ENCODE assay signal across 21 cellular contexts in the genomic region with DNA sequence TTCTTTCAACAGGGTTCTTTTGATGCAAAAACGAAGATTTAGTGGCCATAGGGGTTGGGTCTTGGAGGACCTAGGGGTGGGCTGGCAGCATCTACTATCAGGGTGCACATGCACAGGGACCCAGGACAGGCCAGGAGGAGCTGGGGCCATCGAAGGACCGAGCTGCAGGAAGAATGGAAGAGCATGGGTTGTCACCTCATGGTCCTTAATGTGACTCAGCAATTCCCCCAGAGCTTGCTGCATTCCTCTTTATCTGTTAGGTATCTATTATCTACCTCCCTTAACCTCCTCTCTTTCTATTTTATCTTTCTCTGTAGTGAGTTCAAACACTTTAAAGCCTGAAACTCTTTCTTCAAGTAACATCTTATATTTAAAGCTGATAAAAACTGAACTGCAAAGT.
DNase-seq lines count a peak whose midpoint lies in the region; ATAC-seq, FAIRE-seq and TF ChIP-seq lines count a peak whose summit lies in the region.
"Had no signal": no experiment of that assay in that cellular context is flagged by ENCODE, and none has a peak within 500 bp of the region (broad histone marks: within the 10 kb centered on the region; RNA-seq: fewer than 3 reads in every experiment).

No MANE protein-coding gene starts in this region.

- no peak overlapping the region for H3K18ac ChIP-seq in mesendoderm (ENCODE audit: low read length)

- H3K56ac ChIP-seq in mesendoderm (ENCODE audit: low read length): no peak overlapping the region

- TF ChIP-seq RAD21 in HepG2 (CRISPR knock-in tag; IDR thresholded peaks at IDR 0.05) (no peak), K562 (CRISPR knock-in tag; conservative IDR thresholded peaks at IDR 0.05 in 1 of 2, IDR thresholded peaks at IDR 0.05 in 1 of 2) (no peak)

- H3K4me2 ChIP-seq in HepG2 (ENCODE audit: low read depth, low read length): no peak overlapping the region
- no peak overlapping the region for H3K4me2 ChIP-seq in K562 (ENCODE audit: insufficient read depth, low read length)
- no peak overlapping the region for H3K4me2 ChIP-seq in mesendoderm (ENCODE audit: low read length)
- H3K4me2 ChIP-seq: A549; BLaER1 treated with 17β-estradiol and CSF1 and Interleukin-3, amounts not matched to agents 10 nM and 100 nM had no signal

- H2BK120ac ChIP-seq in mesendoderm (ENCODE audit: low read depth, low read length): no peak overlapping the region

- no peaks in the 10 kb centered on the region for H3K79me1 ChIP-seq in mesendoderm (ENCODE audit: low read length)

- WGBS in HepG2 (ENCODE audit: low lambda C conversion rate): 83% methylated on average over 3 of the region's 3 CpGs
- 56% methylated on average over 1 of the region's 3 CpGs for WGBS in right lobe of liver (ENCODE audit: insufficient coverage, low coverage, low lambda C conversion rate, missing lambda C conversion rate)
- WGBS in K562 (ENCODE audit: insufficient coverage, low coverage, missing lambda C conversion rate): 14% methylated on average over 3 of the region's 3 CpGs
- no CpG with 5 or more reads among the region's 3 CpGs for WGBS in mesendoderm (ENCODE audit: extremely low coverage, insufficient coverage, low lambda C conversion rate)

- peaks cover 0 to 4% of the 10 kb centered on the region in 2 experiments; a peak in 1 of 5 replicates for H3K36me3 ChIP-seq in HepG2 (replicated peaks in 1 of 2; ENCODE audit: control insufficient read depth in 1 of 2, insufficient read depth in 2 of 2, low read length in 2 of 2)
- no peaks in the 10 kb centered on the region for H3K36me3 ChIP-seq in right lobe of liver
- H3K36me3 ChIP-seq in K562 (ENCODE audit: control insufficient read depth, insufficient read depth, low read length): peaks cover 67% of the 10 kb centered on the region; the same call in 2 of the 3 replicates
- H3K36me3 ChIP-seq in mesendoderm (ENCODE audit: control insufficient read depth, insufficient read depth, low read length): no peaks in the 10 kb centered on the region
- H3K36me3 ChIP-seq: BLaER1 treated with 17β-estradiol and CSF1 and Interleukin-3, amounts not matched to agents 10 nM and 100 nM had no signal

- no peak overlapping the region for H3K4ac ChIP-seq in mesendoderm (ENCODE audit: low read depth, low read length)

- no peak overlapping the region for H2BK15ac ChIP-seq in mesendoderm (replicated peaks; ENCODE audit: low read depth)

- H2BK5ac ChIP-seq in mesendoderm (ENCODE audit: low read length): no peak overlapping the region

- no peak for TF ChIP-seq CTCF in HepG2 (CRISPR knock-in tag; IDR thresholded peaks at IDR 0.05)
- TF ChIP-seq CTCF in right lobe of liver (IDR thresholded peaks at IDR 0.05): no peak
- no peak for TF ChIP-seq CTCF in RWPE1 (conservative IDR thresholded peaks at IDR 0.05; ENCODE audit: low read depth)
- no peak for TF ChIP-seq CTCF in K562 (IDR thresholded peaks at IDR 0.05 in 2 of 3, conservative IDR thresholded peaks at IDR 0.05 in 1 of 3; ENCODE audit: insufficient read depth in 2 of 3, low read depth in 1 of 3, low read length in 3 of 3)

- no peak overlapping the region for H4K8ac ChIP-seq in mesendoderm (ENCODE audit: low read depth, low read length)

- FAIRE-seq in HepG2 (lab: Jason Lieb, UNC): no peak
- peak; percentile 64 for FAIRE-seq in K562 (lab: Jason Lieb, UNC)
- FAIRE-seq: A549, G401.6, GM12891, GM18507 had no signal

- ATAC-seq in HepG2 (no peak), right lobe of liver (no peak), K562 (peak; percentile 77), GM18505 (IDR thresholded peaks at IDR 0.05; ENCODE audit: unreplicated experiment) (no peak), GM19467 (IDR thresholded peaks at IDR 0.05; ENCODE audit: unreplicated experiment) (no peak)
- ATAC-seq: A549; CD8-positive, alpha-beta T cell had no signal

- H4K5ac ChIP-seq in mesendoderm (ENCODE audit: low read length): no peak overlapping the region

- in situ Hi-C loops in HepG2 (cut with HindIII; ENCODE audit: extremely low pct_ligation_motif_present, low pct_unique_long_range_greater_than_20kb): no loop called here
- in situ Hi-C loops in K562 (cut with MboI): no loop called here

- no peak overlapping the region for H3K4me3 ChIP-seq in HepG2 (replicated peaks in 1 of 3; ENCODE audit: insufficient read depth in 1 of 3, low read depth in 2 of 3, low read length in 3 of 3)
- H3K4me3 ChIP-seq in right lobe of liver: no peak overlapping the region
- H3K4me3 ChIP-seq in K562: no peak overlapping the region
- H3K4me3 ChIP-seq in mesendoderm (ENCODE audit: low read length): no peak overlapping the region
- H3K4me3 ChIP-seq: A549; BLaER1 treated with 17β-estradiol and CSF1 and Interleukin-3, amounts not matched to agents 10 nM and 100 nM had no signal

- H3K9ac ChIP-seq in HepG2 (ENCODE audit: insufficient read depth, low read depth, low read length) (no peak overlapping the region), K562 (ENCODE audit: insufficient read depth in 1 of 2, low read depth in 2 of 2, low read length in 2 of 2) (no peak overlapping the region; a peak in 1 of 4 replicates), mesendoderm (ENCODE audit: low read length) (no peak overlapping the region)
- H3K9ac ChIP-seq: BLaER1 treated with 17β-estradiol and CSF1 and Interleukin-3, amounts not matched to agents 10 nM and 100 nM had no signal

- no peak for DNase-seq in HepG2 (ENCODE audit: low spot score)
- DNase-seq in right lobe of liver: no peak
- no peak for DNase-seq in RWPE1 (ENCODE audit: low spot score)
- peak in 2 of 4 experiments; percentile 34 to 52 for DNase-seq in K562 (ENCODE audit: extremely low read depth in 1 of 4, low spot score in 3 of 4)
- DNase-seq in mesendoderm: peak; percentile 43
- DNase-seq in posterior vena cava (ENCODE audit: low spot score): no peak
- DNase-seq: AML-193; CD4-positive, alpha-beta T cell; CD8-positive, alpha-beta T cell; DMS 273 treated with DMSO at 0.1 percent for 48 hours; DMS79 treated with DMSO at 0.1 percent for 48 hours; GF-D8 had no signal

- H3K27me3 ChIP-seq in HepG2 (ENCODE audit: control insufficient read depth in 1 of 2, insufficient read depth in 2 of 2, low read length in 2 of 2) (no peaks in the 10 kb centered on the region), right lobe of liver (no peaks in the 10 kb centered on the region), K562 (ENCODE audit: control insufficient read depth in 2 of 2, insufficient read depth in 2 of 2, low read length in 2 of 2) (no peaks in the 10 kb centered on the region), mesendoderm (ENCODE audit: insufficient read depth, low read length, poor library complexity) (no peaks in the 10 kb centered on the region)
- H3K27me3 ChIP-seq: BLaER1 treated with 17β-estradiol and CSF1 and Interleukin-3, amounts not matched to agents 10 nM and 100 nM had no signal

- H2AFZ ChIP-seq in HepG2 (ENCODE audit: low read length) (no peak overlapping the region), K562 (ENCODE audit: low read depth, low read length) (no peak overlapping the region; the same call in 1 of the 2 replicates)

- H3K9me1 ChIP-seq in K562 (ENCODE audit: control insufficient read depth, insufficient read depth, low read length): no peaks in the 10 kb centered on the region

- H3K9me3 ChIP-seq in HepG2 (ENCODE audit: low read length): no peaks in the 10 kb centered on the region
- H3K9me3 ChIP-seq in right lobe of liver: no peaks in the 10 kb centered on the region
- H3K9me3 ChIP-seq in K562 (replicated peaks; ENCODE audit: control insufficient read depth, insufficient read depth, low read depth, low read length): no peaks in the 10 kb centered on the region
- H3K9me3 ChIP-seq: A549; BLaER1 treated with 17β-estradiol and CSF1 and Interleukin-3, amounts not matched to agents 10 nM and 100 nM had no signal

- H2AK5ac ChIP-seq in mesendoderm (ENCODE audit: low read length): no peak overlapping the region

- no TSS peak for BruUV-seq in HepG2 (replicated peaks; lab: Mats Ljungman, UMichigan)
- no TSS peak for BruUV-seq in K562 (replicated peaks; lab: Mats Ljungman, UMichigan)

- TF ChIP-seq EP300 in HepG2 (IDR thresholded peaks at IDR 0.05; ENCODE audit: low read depth in 2 of 2, low read length in 2 of 2) (no peak), HepG2 (CRISPR knock-in tag; IDR thresholded peaks at IDR 0.05; ENCODE audit: borderline replicate concordance) (no peak), K562 (IDR thresholded peaks at IDR 0.05; ENCODE audit: low read length) (0 out of 2 replicates have a peak, but pooled peaks have one; percentile 24)

- H3K4me1 ChIP-seq in HepG2 (ENCODE audit: insufficient read depth, low read length): peaks cover 17% of the 10 kb centered on the region
- peaks cover 0 to 20% (median 0%) of the 10 kb centered on the region in 4 donors for H3K4me1 ChIP-seq in right lobe of liver
- peaks cover 8% of the 10 kb centered on the region in 2 experiments; a peak in 3 of 5 replicates for H3K4me1 ChIP-seq in K562 (replicated peaks in 1 of 2; ENCODE audit: control insufficient read depth in 2 of 2, insufficient read depth in 2 of 2, low read length in 2 of 2)
- H3K4me1 ChIP-seq in mesendoderm (ENCODE audit: control insufficient read depth, low read depth, low read length): no peaks in the 10 kb centered on the region
- H3K4me1 ChIP-seq: BLaER1 treated with 17β-estradiol and CSF1 and Interleukin-3, amounts not matched to agents 10 nM and 100 nM had no signal

- intact Hi-C loops in HepG2 (cut with micrococcal nuclease; ENCODE audit: unreplicated experiment) (no loop called here), right lobe of liver (cut with DNase I) (no loop called here), K562 (cut with micrococcal nuclease) (no loop called here), posterior vena cava (cut with DNase I) (no loop called here)

- H4K20me1 ChIP-seq in HepG2 (ENCODE audit: insufficient read depth, low read length) (no peaks in the 10 kb centered on the region), K562 (replicated peaks; ENCODE audit: control insufficient read depth, insufficient read depth, low read length) (no peaks in the 10 kb centered on the region)
- H4K20me1 ChIP-seq: BLaER1 treated with 17β-estradiol and CSF1 and Interleukin-3, amounts not matched to agents 10 nM and 100 nM had no signal

- POLR2A ChIA-PET in HepG2 (lab: Yijun Ruan, JAX) (no interaction called here), RWPE1 (lab: Yijun Ruan, JAX; ENCODE audit: low non-redundant PET) (interaction anchor here (0.6 to 0.8 kb wide), 2 partner anchors 171 to 1600 kb away, joined by 3 to 7 read pairs; no protein-coding TSS in a partner anchor), K562 (lab: Yijun Ruan, JAX) (no interaction called here)

- no peak overlapping the region for H3K23ac ChIP-seq in mesendoderm (ENCODE audit: low read length)

- TF ChIP-seq POLR2A in HepG2 (IDR thresholded peaks at IDR 0.05; ENCODE audit: insufficient read depth in 1 of 2, low read depth in 2 of 2, low read length in 2 of 2): no peak
- no peak for TF ChIP-seq POLR2A in right lobe of liver (IDR thresholded peaks at IDR 0.05)
- no peak for TF ChIP-seq POLR2A in K562 (conservative IDR thresholded peaks at IDR 0.05)
- TF ChIP-seq POLR2A in GM18505 (IDR thresholded peaks at IDR 0.05; ENCODE audit: borderline replicate concordance, extremely low read depth, insufficient read depth, insufficient read length): no peak

- CTCF ChIA-PET in HepG2 (lab: Yijun Ruan, JAX; ENCODE audit: low intra/inter-chr PET ratio, low total read pairs) (no interaction called here), RWPE1 (lab: Yijun Ruan, JAX) (interaction anchor here (0.6 kb wide), 1 partner anchor 183 kb away, joined by 3 read pairs; no protein-coding TSS in a partner anchor), K562 (lab: Yijun Ruan, JAX; ENCODE audit: low intra/inter-chr PET ratio) (no interaction called here)

- H3K27ac ChIP-seq in HepG2 (ENCODE audit: extremely low read length, insufficient read depth, low read length) (no peak overlapping the region), right lobe of liver (no peak overlapping the region), RWPE1 (peak overlapping the region; percentile 29; the same call in 1 of the 2 replicates), K562 (ENCODE audit: extremely low read depth, low read depth, low read length) (peak overlapping the region; percentile 9; the same call in 1 of the 3 replicates), mesendoderm (ENCODE audit: low read depth, low read length) (no peak overlapping the region)
- H3K27ac ChIP-seq: 22Rv1; BLaER1 treated with 17β-estradiol and CSF1 and Interleukin-3, amounts not matched to agents 10 nM and 100 nM; C4-2B had no signal

- H3K79me2 ChIP-seq in HepG2 (ENCODE audit: insufficient read depth, low read length): no peaks in the 10 kb centered on the region
- H3K79me2 ChIP-seq in K562 (ENCODE audit: control insufficient read depth, insufficient read depth, low read length): no peaks in the 10 kb centered on the region
- no peaks in the 10 kb centered on the region for H3K79me2 ChIP-seq in mesendoderm (ENCODE audit: control insufficient read depth, insufficient read depth, low read length)

Comparison
In these comparisons a context has a peak if more than half of its experiments do, and no peak if none do; other contexts are left out.
1. H3K27ac ChIP-seq: peak in RWPE1 (single experiment) and K562 (single experiment); none in HepG2 (single experiment), right lobe of liver (0 of 3) and mesendoderm (single experiment).